In the genomic region with DNA sequence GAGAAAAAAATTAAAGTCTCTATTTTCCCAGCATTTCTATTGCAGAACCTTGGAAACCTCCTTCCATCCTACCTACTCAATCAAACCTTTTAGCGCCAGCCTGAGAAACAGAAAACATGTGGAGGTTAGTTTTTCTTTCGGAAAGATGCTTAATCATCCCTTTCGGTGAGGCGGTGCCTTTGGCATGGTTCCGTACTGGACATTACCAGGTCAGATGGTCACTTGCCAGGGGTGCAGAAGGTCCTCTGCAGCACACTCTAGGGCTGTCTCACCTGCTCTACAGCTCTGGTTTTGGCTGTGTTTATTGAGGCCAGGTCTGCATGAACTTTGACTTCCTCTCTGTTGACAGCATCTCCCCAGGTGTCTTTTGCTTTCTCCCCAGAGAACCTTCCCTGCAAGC, we compare ENCODE assay signal across 28 cellular contexts.
"Had no signal": no experiment of that assay in that cellular context is flagged by ENCODE, and none has a peak within 500 bp of the region (broad histone marks: within the 10 kb centered on the region; RNA-seq: fewer than 3 reads in every experiment).

No MANE protein-coding gene starts in this region.

- H3K9me3 ChIP-seq: adrenal gland, body of pancreas, gastroesophageal sphincter had no signal

- H3K4me2 ChIP-seq: hepatocyte had no signal

- H3K4me3 ChIP-seq: adrenal gland, body of pancreas, coronary artery, dorsolateral prefrontal cortex, gastroesophageal sphincter, heart right ventricle, hepatocyte had no signal

- H3K27ac ChIP-seq: adrenal gland, body of pancreas, coronary artery, dorsolateral prefrontal cortex, gastroesophageal sphincter, heart right ventricle, hepatocyte had no signal

- H2AFZ ChIP-seq: hepatocyte had no signal

- H3K36me3 ChIP-seq: adrenal gland, gastroesophageal sphincter, heart right ventricle had no signal

- H3K27me3 ChIP-seq: adrenal gland, body of pancreas, dorsolateral prefrontal cortex, gastroesophageal sphincter, heart right ventricle, hepatocyte had no signal

- H3K4me1 ChIP-seq: adrenal gland, body of pancreas, gastroesophageal sphincter, heart right ventricle had no signal

- ATAC-seq: activated CD4-positive, alpha-beta T cell treated with anti-CD3 and anti-CD28 coated beads for 36 hours; activated CD8-positive, alpha-beta memory T cell treated with anti-CD3 and anti-CD28 coated beads, Interleukin-2, amount 10 ng/mL, durations not matched to agents 7 days and 5 days; activated CD8-positive, alpha-beta T cell treated with anti-CD3 and anti-CD28 coated beads, Interleukin-2, amount 10 ng/mL, durations not matched to agents 7 days and 5 days; activated naive CD8-positive, alpha-beta T cell treated with anti-CD3 and anti-CD28 coated beads, Interleukin-2, amount 50 U/mL, for 24 hours; body of pancreas; esophagus mucosa; gastroesophageal sphincter; heart right ventricle had no signal

- DNase-seq: activated CD4-positive, alpha-beta memory T cell treated with anti-CD3 and anti-CD28 coated beads for 36 hours; activated CD4-positive, alpha-beta T cell treated with anti-CD3 and anti-CD28 coated beads for 36 hours; activated CD4-positive, alpha-beta T cell treated with anti-CD3 and anti-CD28 coated beads, Interleukin-2, amount 10 ng/mL, durations not matched to agents 24 days and 14 days; activated CD4-positive, CD25-positive, alpha-beta regulatory T cell; activated CD4-positive, CD25-positive, alpha-beta regulatory T cell treated with anti-CD3 and anti-CD28 coated beads, Interleukin-2, amount 50 U/mL, for 72 hours; activated CD8-positive, alpha-beta memory T cell treated with anti-CD3 and anti-CD28 coated beads, Interleukin-2, amount 10 ng/mL, durations not matched to agents 7 days and 5 days; activated CD8-positive, alpha-beta memory T cell treated with anti-CD3 and anti-CD28 coated beads, Interleukin-2, amount 50 U/mL, for 4 hours; activated CD8-positive, alpha-beta T cell treated with anti-CD3 and anti-CD28 coated beads, Interleukin-2, amount 10 ng/mL, durations not matched to agents 7 days and 5 days; activated effector memory CD4-positive, alpha-beta T cell treated with anti-CD3 and anti-CD28 coated beads, Interleukin-2, amount 50 U/mL, for 16 hours; activated naive CD4-positive, alpha-beta T cell treated with anti-CD3 and anti-CD28 coated beads for 36 hours; activated naive CD8-positive, alpha-beta T cell treated with anti-CD3 and anti-CD28 coated beads for 36 hours; activated naive CD8-positive, alpha-beta T cell treated with anti-CD3 and anti-CD28 coated beads, Interleukin-2, amount 50 U/mL, for 24 hours; activated T-cell treated with anti-CD3 and anti-CD28 coated beads, Interleukin-2, amount 50 U/mL, for 1 hour; activated T-cell treated with anti-CD3 and anti-CD28 coated beads, Interleukin-2, amount 50 U/mL, for 48 hours; amygdala; aorta; body of pancreas; effector memory CD4-positive, alpha-beta T cell; endodermal cell; foreskin melanocyte; heart right ventricle; T-helper 2 cell had no signal

- H3K79me2 ChIP-seq: hepatocyte had no signal
